1 cellular context compared by ENCODE assay signal in the genomic region with DNA sequence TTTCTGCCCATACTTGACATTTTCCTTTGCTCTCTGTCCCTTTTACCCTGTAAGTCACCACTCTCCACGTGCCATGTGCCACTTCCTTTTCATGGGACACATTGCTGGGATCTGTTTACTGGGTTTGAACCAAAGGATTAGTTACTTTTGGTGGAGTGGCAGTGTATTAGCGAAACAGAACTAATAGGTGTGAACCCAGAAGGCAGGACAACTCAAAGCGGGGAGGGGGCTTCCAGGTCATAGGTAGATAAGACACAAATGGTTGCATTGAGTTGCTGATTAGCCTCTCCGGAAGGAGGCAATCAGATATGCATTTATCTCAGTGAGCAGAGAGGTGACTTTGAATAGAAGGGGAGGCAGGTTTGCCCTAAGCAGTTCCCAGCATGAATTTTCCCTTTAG.
A peak's percentile ranks its signal among the peaks of the same experiment; 100 is the strongest.
TF ChIP-seq lines count a peak whose summit lies in the region.

No MANE protein-coding gene starts in this region.

TF ChIP-seq in K562, 482 proteins besides CTCF, POLR2A, EP300 and RAD21 (continues in another document):
- TF ChIP-seq, protein P1, sequence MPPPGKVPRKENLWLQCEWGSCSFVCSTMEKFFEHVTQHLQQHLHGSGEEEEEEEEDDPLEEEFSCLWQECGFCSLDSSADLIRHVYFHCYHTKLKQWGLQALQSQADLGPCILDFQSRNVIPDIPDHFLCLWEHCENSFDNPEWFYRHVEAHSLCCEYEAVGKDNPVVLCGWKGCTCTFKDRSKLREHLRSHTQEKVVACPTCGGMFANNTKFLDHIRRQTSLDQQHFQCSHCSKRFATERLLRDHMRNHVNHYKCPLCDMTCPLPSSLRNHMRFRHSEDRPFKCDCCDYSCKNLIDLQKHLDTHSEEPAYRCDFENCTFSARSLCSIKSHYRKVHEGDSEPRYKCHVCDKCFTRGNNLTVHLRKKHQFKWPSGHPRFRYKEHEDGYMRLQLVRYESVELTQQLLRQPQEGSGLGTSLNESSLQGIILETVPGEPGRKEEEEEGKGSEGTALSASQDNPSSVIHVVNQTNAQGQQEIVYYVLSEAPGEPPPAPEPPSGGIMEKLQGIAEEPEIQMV (tag; conservative IDR thresholded peaks at IDR 0.05; ENCODE audit: low read depth) = no peak
- TF ChIP-seq RBM14 (IDR thresholded peaks at IDR 0.05; ENCODE audit: borderline replicate concordance, insufficient read depth, low read depth, low read length) (no peak), MTA1 (IDR thresholded peaks at IDR 0.05; ENCODE audit: borderline replicate concordance) (peak; percentile 84), SAP30 (IDR thresholded peaks at IDR 0.05; ENCODE audit: borderline replicate concordance, insufficient read depth, low read depth, low read length, poor library complexity, severe bottlenecking) (no peak), SMARCE1 (IDR thresholded peaks at IDR 0.05) (peak; percentile 86), TEAD2 (tag; IDR thresholded peaks at IDR 0.05) (no peak), ZNF780A (CRISPR knock-in tag; IDR thresholded peaks at IDR 0.05) (no peak), RBM17 (IDR thresholded peaks at IDR 0.05; ENCODE audit: borderline replicate concordance, low read depth, low read length) (no peak), L3MBTL2 (IDR thresholded peaks at IDR 0.05) (peak; percentile 76), KAT8 (IDR thresholded peaks at IDR 0.05; ENCODE audit: low read depth) (no peak), ZNF384 (IDR thresholded peaks at IDR 0.05; ENCODE audit: low read depth, low read length) (no peak), NFIX (CRISPR knock-in tag; IDR thresholded peaks at IDR 0.05; ENCODE audit: low read depth) (no peak), TBL1XR1 (IDR thresholded peaks at IDR 0.05; ENCODE audit: low read length in 2 of 2) (peak in 1 of 2 experiments; percentile 58; a peak in 1 of 4 replicates), NFATC3 (IDR thresholded peaks at IDR 0.05) (no peak), ELF1 (tag; IDR thresholded peaks at IDR 0.05) (no peak), ZNF41 (CRISPR knock-in tag; conservative IDR thresholded peaks at IDR 0.05) (no peak), CTBP1 (IDR thresholded peaks at IDR 0.05; ENCODE audit: borderline replicate concordance) (peak; percentile 87), XRCC4 (IDR thresholded peaks at IDR 0.05; ENCODE audit: extremely low read depth, insufficient read depth, insufficient read length) (no peak), BCL6 (CRISPR knock-in tag; IDR thresholded peaks at IDR 0.05) (no peak), TCF7L2 (IDR thresholded peaks at IDR 0.05; ENCODE audit: low read depth, low read length) (no peak), ADNP (tag; IDR thresholded peaks at IDR 0.05) (0 out of 2 replicates have a peak, but pooled peaks have one; percentile 4), NRF1 (conservative IDR thresholded peaks at IDR 0.05 in 1 of 2, IDR thresholded peaks at IDR 0.05 in 1 of 2) (no peak), IRF2 (CRISPR knock-in tag; IDR thresholded peaks at IDR 0.05) (no peak)
- TF ChIP-seq, protein P2, sequence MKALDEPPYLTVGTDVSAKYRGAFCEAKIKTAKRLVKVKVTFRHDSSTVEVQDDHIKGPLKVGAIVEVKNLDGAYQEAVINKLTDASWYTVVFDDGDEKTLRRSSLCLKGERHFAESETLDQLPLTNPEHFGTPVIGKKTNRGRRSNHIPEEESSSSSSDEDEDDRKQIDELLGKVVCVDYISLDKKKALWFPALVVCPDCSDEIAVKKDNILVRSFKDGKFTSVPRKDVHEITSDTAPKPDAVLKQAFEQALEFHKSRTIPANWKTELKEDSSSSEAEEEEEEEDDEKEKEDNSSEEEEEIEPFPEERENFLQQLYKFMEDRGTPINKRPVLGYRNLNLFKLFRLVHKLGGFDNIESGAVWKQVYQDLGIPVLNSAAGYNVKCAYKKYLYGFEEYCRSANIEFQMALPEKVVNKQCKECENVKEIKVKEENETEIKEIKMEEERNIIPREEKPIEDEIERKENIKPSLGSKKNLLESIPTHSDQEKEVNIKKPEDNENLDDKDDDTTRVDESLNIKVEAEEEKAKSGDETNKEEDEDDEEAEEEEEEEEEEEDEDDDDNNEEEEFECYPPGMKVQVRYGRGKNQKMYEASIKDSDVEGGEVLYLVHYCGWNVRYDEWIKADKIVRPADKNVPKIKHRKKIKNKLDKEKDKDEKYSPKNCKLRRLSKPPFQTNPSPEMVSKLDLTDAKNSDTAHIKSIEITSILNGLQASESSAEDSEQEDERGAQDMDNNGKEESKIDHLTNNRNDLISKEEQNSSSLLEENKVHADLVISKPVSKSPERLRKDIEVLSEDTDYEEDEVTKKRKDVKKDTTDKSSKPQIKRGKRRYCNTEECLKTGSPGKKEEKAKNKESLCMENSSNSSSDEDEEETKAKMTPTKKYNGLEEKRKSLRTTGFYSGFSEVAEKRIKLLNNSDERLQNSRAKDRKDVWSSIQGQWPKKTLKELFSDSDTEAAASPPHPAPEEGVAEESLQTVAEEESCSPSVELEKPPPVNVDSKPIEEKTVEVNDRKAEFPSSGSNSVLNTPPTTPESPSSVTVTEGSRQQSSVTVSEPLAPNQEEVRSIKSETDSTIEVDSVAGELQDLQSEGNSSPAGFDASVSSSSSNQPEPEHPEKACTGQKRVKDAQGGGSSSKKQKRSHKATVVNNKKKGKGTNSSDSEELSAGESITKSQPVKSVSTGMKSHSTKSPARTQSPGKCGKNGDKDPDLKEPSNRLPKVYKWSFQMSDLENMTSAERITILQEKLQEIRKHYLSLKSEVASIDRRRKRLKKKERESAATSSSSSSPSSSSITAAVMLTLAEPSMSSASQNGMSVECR (CRISPR knock-in tag; IDR thresholded peaks at IDR 0.05) = no peak
- TF ChIP-seq, protein P3, sequence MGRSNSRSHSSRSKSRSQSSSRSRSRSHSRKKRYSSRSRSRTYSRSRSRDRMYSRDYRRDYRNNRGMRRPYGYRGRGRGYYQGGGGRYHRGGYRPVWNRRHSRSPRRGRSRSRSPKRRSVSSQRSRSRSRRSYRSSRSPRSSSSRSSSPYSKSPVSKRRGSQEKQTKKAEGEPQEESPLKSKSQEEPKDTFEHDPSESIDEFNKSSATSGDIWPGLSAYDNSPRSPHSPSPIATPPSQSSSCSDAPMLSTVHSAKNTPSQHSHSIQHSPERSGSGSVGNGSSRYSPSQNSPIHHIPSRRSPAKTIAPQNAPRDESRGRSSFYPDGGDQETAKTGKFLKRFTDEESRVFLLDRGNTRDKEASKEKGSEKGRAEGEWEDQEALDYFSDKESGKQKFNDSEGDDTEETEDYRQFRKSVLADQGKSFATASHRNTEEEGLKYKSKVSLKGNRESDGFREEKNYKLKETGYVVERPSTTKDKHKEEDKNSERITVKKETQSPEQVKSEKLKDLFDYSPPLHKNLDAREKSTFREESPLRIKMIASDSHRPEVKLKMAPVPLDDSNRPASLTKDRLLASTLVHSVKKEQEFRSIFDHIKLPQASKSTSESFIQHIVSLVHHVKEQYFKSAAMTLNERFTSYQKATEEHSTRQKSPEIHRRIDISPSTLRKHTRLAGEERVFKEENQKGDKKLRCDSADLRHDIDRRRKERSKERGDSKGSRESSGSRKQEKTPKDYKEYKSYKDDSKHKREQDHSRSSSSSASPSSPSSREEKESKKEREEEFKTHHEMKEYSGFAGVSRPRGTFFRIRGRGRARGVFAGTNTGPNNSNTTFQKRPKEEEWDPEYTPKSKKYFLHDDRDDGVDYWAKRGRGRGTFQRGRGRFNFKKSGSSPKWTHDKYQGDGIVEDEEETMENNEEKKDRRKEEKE (IDR thresholded peaks at IDR 0.05; ENCODE audit: borderline replicate concordance in 1 of 2, control insufficient read depth in 1 of 2, low read depth in 2 of 2, low read length in 1 of 2) = no peak
- TF ChIP-seq, protein P4, sequence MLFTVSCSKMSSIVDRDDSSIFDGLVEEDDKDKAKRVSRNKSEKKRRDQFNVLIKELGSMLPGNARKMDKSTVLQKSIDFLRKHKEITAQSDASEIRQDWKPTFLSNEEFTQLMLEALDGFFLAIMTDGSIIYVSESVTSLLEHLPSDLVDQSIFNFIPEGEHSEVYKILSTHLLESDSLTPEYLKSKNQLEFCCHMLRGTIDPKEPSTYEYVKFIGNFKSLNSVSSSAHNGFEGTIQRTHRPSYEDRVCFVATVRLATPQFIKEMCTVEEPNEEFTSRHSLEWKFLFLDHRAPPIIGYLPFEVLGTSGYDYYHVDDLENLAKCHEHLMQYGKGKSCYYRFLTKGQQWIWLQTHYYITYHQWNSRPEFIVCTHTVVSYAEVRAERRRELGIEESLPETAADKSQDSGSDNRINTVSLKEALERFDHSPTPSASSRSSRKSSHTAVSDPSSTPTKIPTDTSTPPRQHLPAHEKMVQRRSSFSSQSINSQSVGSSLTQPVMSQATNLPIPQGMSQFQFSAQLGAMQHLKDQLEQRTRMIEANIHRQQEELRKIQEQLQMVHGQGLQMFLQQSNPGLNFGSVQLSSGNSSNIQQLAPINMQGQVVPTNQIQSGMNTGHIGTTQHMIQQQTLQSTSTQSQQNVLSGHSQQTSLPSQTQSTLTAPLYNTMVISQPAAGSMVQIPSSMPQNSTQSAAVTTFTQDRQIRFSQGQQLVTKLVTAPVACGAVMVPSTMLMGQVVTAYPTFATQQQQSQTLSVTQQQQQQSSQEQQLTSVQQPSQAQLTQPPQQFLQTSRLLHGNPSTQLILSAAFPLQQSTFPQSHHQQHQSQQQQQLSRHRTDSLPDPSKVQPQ (CRISPR knock-in tag; IDR thresholded peaks at IDR 0.05; ENCODE audit: borderline replicate concordance) = no peak
- TF ChIP-seq, protein P5, sequence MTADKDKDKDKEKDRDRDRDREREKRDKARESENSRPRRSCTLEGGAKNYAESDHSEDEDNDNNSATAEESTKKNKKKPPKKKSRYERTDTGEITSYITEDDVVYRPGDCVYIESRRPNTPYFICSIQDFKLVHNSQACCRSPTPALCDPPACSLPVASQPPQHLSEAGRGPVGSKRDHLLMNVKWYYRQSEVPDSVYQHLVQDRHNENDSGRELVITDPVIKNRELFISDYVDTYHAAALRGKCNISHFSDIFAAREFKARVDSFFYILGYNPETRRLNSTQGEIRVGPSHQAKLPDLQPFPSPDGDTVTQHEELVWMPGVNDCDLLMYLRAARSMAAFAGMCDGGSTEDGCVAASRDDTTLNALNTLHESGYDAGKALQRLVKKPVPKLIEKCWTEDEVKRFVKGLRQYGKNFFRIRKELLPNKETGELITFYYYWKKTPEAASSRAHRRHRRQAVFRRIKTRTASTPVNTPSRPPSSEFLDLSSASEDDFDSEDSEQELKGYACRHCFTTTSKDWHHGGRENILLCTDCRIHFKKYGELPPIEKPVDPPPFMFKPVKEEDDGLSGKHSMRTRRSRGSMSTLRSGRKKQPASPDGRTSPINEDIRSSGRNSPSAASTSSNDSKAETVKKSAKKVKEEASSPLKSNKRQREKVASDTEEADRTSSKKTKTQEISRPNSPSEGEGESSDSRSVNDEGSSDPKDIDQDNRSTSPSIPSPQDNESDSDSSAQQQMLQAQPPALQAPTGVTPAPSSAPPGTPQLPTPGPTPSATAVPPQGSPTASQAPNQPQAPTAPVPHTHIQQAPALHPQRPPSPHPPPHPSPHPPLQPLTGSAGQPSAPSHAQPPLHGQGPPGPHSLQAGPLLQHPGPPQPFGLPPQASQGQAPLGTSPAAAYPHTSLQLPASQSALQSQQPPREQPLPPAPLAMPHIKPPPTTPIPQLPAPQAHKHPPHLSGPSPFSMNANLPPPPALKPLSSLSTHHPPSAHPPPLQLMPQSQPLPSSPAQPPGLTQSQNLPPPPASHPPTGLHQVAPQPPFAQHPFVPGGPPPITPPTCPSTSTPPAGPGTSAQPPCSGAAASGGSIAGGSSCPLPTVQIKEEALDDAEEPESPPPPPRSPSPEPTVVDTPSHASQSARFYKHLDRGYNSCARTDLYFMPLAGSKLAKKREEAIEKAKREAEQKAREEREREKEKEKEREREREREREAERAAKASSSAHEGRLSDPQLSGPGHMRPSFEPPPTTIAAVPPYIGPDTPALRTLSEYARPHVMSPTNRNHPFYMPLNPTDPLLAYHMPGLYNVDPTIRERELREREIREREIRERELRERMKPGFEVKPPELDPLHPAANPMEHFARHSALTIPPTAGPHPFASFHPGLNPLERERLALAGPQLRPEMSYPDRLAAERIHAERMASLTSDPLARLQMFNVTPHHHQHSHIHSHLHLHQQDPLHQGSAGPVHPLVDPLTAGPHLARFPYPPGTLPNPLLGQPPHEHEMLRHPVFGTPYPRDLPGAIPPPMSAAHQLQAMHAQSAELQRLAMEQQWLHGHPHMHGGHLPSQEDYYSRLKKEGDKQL (CRISPR knock-in tag; IDR thresholded peaks at IDR 0.05; ENCODE audit: borderline replicate concordance) = no peak
- TF ChIP-seq, protein P6, sequence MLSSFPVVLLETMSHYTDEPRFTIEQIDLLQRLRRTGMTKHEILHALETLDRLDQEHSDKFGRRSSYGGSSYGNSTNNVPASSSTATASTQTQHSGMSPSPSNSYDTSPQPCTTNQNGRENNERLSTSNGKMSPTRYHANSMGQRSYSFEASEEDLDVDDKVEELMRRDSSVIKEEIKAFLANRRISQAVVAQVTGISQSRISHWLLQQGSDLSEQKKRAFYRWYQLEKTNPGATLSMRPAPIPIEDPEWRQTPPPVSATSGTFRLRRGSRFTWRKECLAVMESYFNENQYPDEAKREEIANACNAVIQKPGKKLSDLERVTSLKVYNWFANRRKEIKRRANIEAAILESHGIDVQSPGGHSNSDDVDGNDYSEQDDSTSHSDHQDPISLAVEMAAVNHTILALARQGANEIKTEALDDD (IDR thresholded peaks at IDR 0.05) = no peak
- TF ChIP-seq, protein P7, sequence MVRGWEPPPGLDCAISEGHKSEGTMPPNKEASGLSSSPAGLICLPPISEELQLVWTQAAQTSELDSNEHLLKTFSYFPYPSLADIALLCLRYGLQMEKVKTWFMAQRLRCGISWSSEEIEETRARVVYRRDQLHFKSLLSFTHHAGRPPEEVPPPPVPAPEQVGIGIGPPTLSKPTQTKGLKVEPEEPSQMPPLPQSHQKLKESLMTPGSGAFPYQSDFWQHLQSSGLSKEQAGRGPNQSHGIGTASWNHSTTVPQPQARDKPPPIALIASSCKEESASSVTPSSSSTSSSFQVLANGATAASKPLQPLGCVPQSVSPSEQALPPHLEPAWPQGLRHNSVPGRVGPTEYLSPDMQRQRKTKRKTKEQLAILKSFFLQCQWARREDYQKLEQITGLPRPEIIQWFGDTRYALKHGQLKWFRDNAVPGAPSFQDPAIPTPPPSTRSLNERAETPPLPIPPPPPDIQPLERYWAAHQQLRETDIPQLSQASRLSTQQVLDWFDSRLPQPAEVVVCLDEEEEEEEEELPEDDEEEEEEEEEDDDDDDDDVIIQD (CRISPR knock-in tag; IDR thresholded peaks at IDR 0.05) = no peak
